ENCODE assay signal across 24 cellular contexts in the genomic region with DNA sequence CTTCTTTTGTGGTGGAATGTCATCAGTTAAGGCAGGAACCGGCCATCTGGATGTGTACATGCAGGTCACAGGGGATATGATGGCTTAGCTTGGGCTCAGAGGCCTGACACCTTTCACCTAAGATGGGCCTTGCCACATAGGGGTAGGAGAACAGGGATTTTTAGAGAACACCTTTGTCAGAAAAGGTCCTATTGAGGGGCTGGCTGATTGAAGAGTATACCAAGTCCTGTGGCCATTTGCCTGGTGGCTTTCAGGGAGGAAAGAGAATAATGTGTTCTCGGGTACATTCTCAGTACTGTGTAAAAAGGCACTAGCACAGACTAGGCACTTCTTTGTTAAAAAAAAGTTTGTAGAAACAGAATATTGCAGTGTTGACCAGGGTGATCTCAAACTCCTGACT. TPM values are rescaled to one million over a fixed set of nuclear protein-coding genes. Genes with fewer than 3 reads are reported as not detected.
DNase-seq lines count a peak whose midpoint lies in the region; ATAC-seq and TF ChIP-seq lines count a peak whose summit lies in the region.
"Had no signal": no experiment of that assay in that cellular context is flagged by ENCODE, and none has a peak within 500 bp of the region (broad histone marks: within the 10 kb centered on the region; RNA-seq: fewer than 3 reads in every experiment).

No MANE protein-coding gene starts in this region.

- no peak overlapping the region for H3K9ac ChIP-seq in BLaER1 treated with 17β-estradiol and CSF1 and Interleukin-3, amounts not matched to agents 10 nM and 100 nM
- H3K9ac ChIP-seq in Karpas-422 (ENCODE audit: low read length) (no peak overlapping the region), endodermal cell (ENCODE audit: extremely low read depth, low read length, poor library complexity, severe bottlenecking) (peak overlapping the region; percentile 44)

- peak; percentile 37 for DNase-seq in Karpas-422
- DNase-seq in endodermal cell: peak; percentile 67
- DNase-seq in psoas muscle: no peak
- no peak for DNase-seq in erythroblast (lab: John Stamatoyannopoulos, UW)
- no peak for DNase-seq in cerebellum (ENCODE audit: low spot score)
- DNase-seq: 8988T; ACHN; AML-193; BE2C; Calu3; CD4-positive, alpha-beta T cell; COR-L47; DMS53; DMS79 treated with DMSO at 0.1 percent for 48 hours; GF-D8; GOT3; H7; HCEC 1CT had no signal

- no peak overlapping the region for H3K4me3 ChIP-seq in BLaER1 treated with 17β-estradiol and CSF1 and Interleukin-3, amounts not matched to agents 10 nM and 100 nM
- H3K4me3 ChIP-seq in Karpas-422 (ENCODE audit: low read length) (no peak overlapping the region), endodermal cell (ENCODE audit: low read length) (peak overlapping the region; percentile 55), psoas muscle (no peak overlapping the region)
- H3K4me3 ChIP-seq: A549 had no signal

- H2AFZ ChIP-seq in Karpas-422 (ENCODE audit: low read length): no peak overlapping the region

- H3K4me1 ChIP-seq in BLaER1 treated with 17β-estradiol and CSF1 and Interleukin-3, amounts not matched to agents 10 nM and 100 nM: peaks cover 16 to 44% (median 31%) of the 10 kb centered on the region in 10 experiments
- H3K4me1 ChIP-seq in Karpas-422 (ENCODE audit: low read length) (no peaks in the 10 kb centered on the region), endodermal cell (ENCODE audit: control insufficient read depth, insufficient read depth, low read length) (peaks cover 8% of the 10 kb centered on the region), psoas muscle (peaks cover 4% of the 10 kb centered on the region)
- H3K4me1 ChIP-seq: A549, BE2C had no signal

- peak overlapping the region in 7 of 11 experiments; percentile 84 to 94 (median 88); a peak in 9 of 22 replicates for H3K4me2 ChIP-seq in BLaER1 treated with 17β-estradiol and CSF1 and Interleukin-3, amounts not matched to agents 10 nM and 100 nM
- no peak overlapping the region for H3K4me2 ChIP-seq in Karpas-422 (ENCODE audit: low read depth, low read length, poor library complexity, severe bottlenecking)
- H3K4me2 ChIP-seq: A549 had no signal

- intact Hi-C loops in psoas muscle (cut with DNase I): no loop called here

- no peaks in the 10 kb centered on the region for H3K9me2 ChIP-seq in Karpas-422 (replicated peaks; ENCODE audit: insufficient read depth, low read length)

- no peak for ATAC-seq in psoas muscle
- ATAC-seq in SK-N-SH treated with all-trans-retinoic acid at 6 μM for 48 hours: no peak
- no peak for ATAC-seq in GM18520 (IDR thresholded peaks at IDR 0.05; ENCODE audit: unreplicated experiment)
- ATAC-seq: A549 had no signal

- H3K4me1 Mint-ChIP-seq in endodermal cell: peaks cover 14% of the 10 kb centered on the region
- H3K4me1 Mint-ChIP-seq: CD14-positive monocyte had no signal

- 50 to 83% methylated on average over 1 to 2 of the region's 2 CpGs for WGBS in endodermal cell (ENCODE audit: insufficient coverage in 1 of 2, insufficient read length in 1 of 2), 2 experiments
- 93 to 100% (median 99%) methylated on average over 1 to 2 of the region's 2 CpGs for WGBS in psoas muscle, 3 donors

- peaks cover 24% of the 10 kb centered on the region for H3K9me3 Mint-ChIP-seq in endodermal cell
- H3K9me3 Mint-ChIP-seq: CD14-positive monocyte; CD4-positive, alpha-beta T cell had no signal

- H3K36me3 ChIP-seq in BLaER1 treated with 17β-estradiol and CSF1 and Interleukin-3, amounts not matched to agents 10 nM and 100 nM: no peaks in the 10 kb centered on the region
- no peaks in the 10 kb centered on the region for H3K36me3 ChIP-seq in Karpas-422 (ENCODE audit: insufficient read depth, low read length)
- H3K36me3 ChIP-seq in endodermal cell (ENCODE audit: control insufficient read depth, insufficient read depth, low read length): peaks cover 9% of the 10 kb centered on the region
- H3K36me3 ChIP-seq in psoas muscle (ENCODE audit: insufficient read depth in 1 of 2, low read depth in 1 of 2): peaks cover 0 to 13% of the 10 kb centered on the region in 2 donors
- H3K36me3 ChIP-seq: BE2C had no signal

- H3K27ac ChIP-seq in BLaER1 treated with 17β-estradiol and CSF1 and Interleukin-3, amounts not matched to agents 10 nM and 100 nM: no peak overlapping the region
- H3K27ac ChIP-seq in Karpas-422 (ENCODE audit: low read length): no peak overlapping the region
- H3K27ac ChIP-seq in endodermal cell (ENCODE audit: low read depth, low read length): no peak overlapping the region
- peak overlapping the region; percentile 50 for H3K27ac ChIP-seq in psoas muscle
- H3K27ac ChIP-seq: A549 had no signal

- H3K9me3 ChIP-seq in BLaER1 treated with 17β-estradiol and CSF1 and Interleukin-3, amounts not matched to agents 10 nM and 100 nM (replicated peaks in 1 of 11): peaks cover 0 to 5% (median 0%) of the 10 kb centered on the region in 11 experiments; a peak in 1 of 22 replicates
- H3K9me3 ChIP-seq in Karpas-422 (ENCODE audit: low read length): no peaks in the 10 kb centered on the region
- H3K9me3 ChIP-seq in endodermal cell (ENCODE audit: control insufficient read depth, low read length): peaks cover 8% of the 10 kb centered on the region
- no peaks in the 10 kb centered on the region for H3K9me3 ChIP-seq in psoas muscle
- H3K9me3 ChIP-seq: A549, BE2C had no signal

- peaks cover 0 to 25% (median 11%) of the 10 kb centered on the region in 11 experiments; a peak in 11 of 22 replicates for H3K27me3 ChIP-seq in BLaER1 treated with 17β-estradiol and CSF1 and Interleukin-3, amounts not matched to agents 10 nM and 100 nM
- H3K27me3 ChIP-seq in Karpas-422 (ENCODE audit: low read length) (no peaks in the 10 kb centered on the region), endodermal cell (ENCODE audit: control insufficient read depth, insufficient read depth, low read length, poor library complexity, severe bottlenecking) (no peaks in the 10 kb centered on the region), psoas muscle (ENCODE audit: insufficient read depth in 3 of 3, low read length in 2 of 3) (no peaks in the 10 kb centered on the region)
- H3K27me3 ChIP-seq: BE2C had no signal

- peaks cover 0 to 5% (median 0%) of the 10 kb centered on the region in 11 experiments; a peak in 1 of 22 replicates for H4K20me1 ChIP-seq in BLaER1 treated with 17β-estradiol and CSF1 and Interleukin-3, amounts not matched to agents 10 nM and 100 nM
- H4K20me1 ChIP-seq in Karpas-422 (ENCODE audit: insufficient read depth, low read depth, low read length): no peaks in the 10 kb centered on the region

- H3K36me3 Mint-ChIP-seq in endodermal cell (ENCODE audit: low read depth): peaks cover 15% of the 10 kb centered on the region
- H3K36me3 Mint-ChIP-seq: CD14-positive monocyte had no signal

- H3K27me3 Mint-ChIP-seq in endodermal cell (ENCODE audit: insufficient read depth): no peaks in the 10 kb centered on the region
- H3K27me3 Mint-ChIP-seq: CD4-positive, alpha-beta T cell had no signal

- no peak for TF ChIP-seq POLR2A in erythroblast (IDR thresholded peaks at IDR 0.05; ENCODE audit: low read length)

- peak overlapping the region; percentile 98 for H3K27ac Mint-ChIP-seq in endodermal cell
- H3K27ac Mint-ChIP-seq: CD14-positive monocyte; CD4-positive, alpha-beta T cell had no signal

- no peak overlapping the region for H3K4me3 Mint-ChIP-seq in endodermal cell
- H3K4me3 Mint-ChIP-seq: CD14-positive monocyte; CD4-positive, alpha-beta T cell had no signal

- no peaks in the 10 kb centered on the region for H3K79me2 ChIP-seq in Karpas-422 (ENCODE audit: low read length)

- TF ChIP-seq CTCF in endodermal cell (conservative IDR thresholded peaks at IDR 0.05) (no peak), psoas muscle (IDR thresholded peaks at IDR 0.05) (no peak)

TF ChIP-seq in SK-N-SH treated with all-trans-retinoic acid at 6 μM for 48 hours, 23 proteins besides CTCF, POLR2A, EP300 and RAD21 (continues in another document):
- TF ChIP-seq, protein P1, sequence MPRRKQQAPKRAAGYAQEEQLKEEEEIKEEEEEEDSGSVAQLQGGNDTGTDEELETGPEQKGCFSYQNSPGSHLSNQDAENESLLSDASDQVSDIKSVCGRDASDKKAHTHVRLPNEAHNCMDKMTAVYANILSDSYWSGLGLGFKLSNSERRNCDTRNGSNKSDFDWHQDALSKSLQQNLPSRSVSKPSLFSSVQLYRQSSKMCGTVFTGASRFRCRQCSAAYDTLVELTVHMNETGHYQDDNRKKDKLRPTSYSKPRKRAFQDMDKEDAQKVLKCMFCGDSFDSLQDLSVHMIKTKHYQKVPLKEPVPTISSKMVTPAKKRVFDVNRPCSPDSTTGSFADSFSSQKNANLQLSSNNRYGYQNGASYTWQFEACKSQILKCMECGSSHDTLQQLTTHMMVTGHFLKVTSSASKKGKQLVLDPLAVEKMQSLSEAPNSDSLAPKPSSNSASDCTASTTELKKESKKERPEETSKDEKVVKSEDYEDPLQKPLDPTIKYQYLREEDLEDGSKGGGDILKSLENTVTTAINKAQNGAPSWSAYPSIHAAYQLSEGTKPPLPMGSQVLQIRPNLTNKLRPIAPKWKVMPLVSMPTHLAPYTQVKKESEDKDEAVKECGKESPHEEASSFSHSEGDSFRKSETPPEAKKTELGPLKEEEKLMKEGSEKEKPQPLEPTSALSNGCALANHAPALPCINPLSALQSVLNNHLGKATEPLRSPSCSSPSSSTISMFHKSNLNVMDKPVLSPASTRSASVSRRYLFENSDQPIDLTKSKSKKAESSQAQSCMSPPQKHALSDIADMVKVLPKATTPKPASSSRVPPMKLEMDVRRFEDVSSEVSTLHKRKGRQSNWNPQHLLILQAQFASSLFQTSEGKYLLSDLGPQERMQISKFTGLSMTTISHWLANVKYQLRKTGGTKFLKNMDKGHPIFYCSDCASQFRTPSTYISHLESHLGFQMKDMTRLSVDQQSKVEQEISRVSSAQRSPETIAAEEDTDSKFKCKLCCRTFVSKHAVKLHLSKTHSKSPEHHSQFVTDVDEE (CRISPR knock-in tag; IDR thresholded peaks at IDR 0.05): no peak
- TF ChIP-seq GLIS3 (CRISPR knock-in tag; IDR thresholded peaks at IDR 0.05) (no peak), BACH2 (CRISPR knock-in tag; IDR thresholded peaks at IDR 0.05; ENCODE audit: borderline replicate concordance) (no peak), TCF4 (CRISPR knock-in tag; IDR thresholded peaks at IDR 0.05; ENCODE audit: borderline replicate concordance) (no peak)

RNA-seq across cellular contexts. Expression of a gene that starts 26.4 kb away (rescaled TPM):
- total RNA-seq in Karpas-422 (2014; rRNA removed; shearing (Covaris generic); ENCODE audit: low replicate concordance): not detected in 2 replicates
- total RNA-seq in endodermal cell (10 to 100 TPM in 1 of 2 donors, 1 to 10 TPM in 1; 4.9 to 20.7 TPM), psoas muscle (100 to 1,000 TPM; 139 to 265 (median 189) TPM), cerebellum (3.9 TPM)
- 6.1 TPM for polyA plus RNA-seq in endodermal cell (2013, experiment 1 of 2)
- 6.0 TPM for polyA plus RNA-seq in endodermal cell (2013, experiment 2 of 2)
- polyA plus RNA-seq in psoas muscle: 100 to 1,000 TPM in 2 of 3 donors, 10 to 100 TPM in 1; 26.6 to 286 (median 235) TPM
- total RNA-seq: G401 had no signal

Comparison
In these comparisons a context has a peak if more than half of its experiments do, and no peak if none do; other contexts are left out.
1. DNase-seq: peak in Karpas-422 (single experiment) and endodermal cell (single experiment); none in psoas muscle (0 of 2), erythroblast (0 of 2) and cerebellum (single experiment).
2. RNA of a gene that starts 26.4 kb away (total RNA-seq): 139 to 265 TPM in psoas muscle; 4.9 to 20.7 TPM in endodermal cell, 3.9 TPM in cerebellum (single experiment) and not detected in Karpas-422; every median in the first group is over 4 times any median in the second.